ENCODE assay signal across 12 cellular contexts in the genomic region with DNA sequence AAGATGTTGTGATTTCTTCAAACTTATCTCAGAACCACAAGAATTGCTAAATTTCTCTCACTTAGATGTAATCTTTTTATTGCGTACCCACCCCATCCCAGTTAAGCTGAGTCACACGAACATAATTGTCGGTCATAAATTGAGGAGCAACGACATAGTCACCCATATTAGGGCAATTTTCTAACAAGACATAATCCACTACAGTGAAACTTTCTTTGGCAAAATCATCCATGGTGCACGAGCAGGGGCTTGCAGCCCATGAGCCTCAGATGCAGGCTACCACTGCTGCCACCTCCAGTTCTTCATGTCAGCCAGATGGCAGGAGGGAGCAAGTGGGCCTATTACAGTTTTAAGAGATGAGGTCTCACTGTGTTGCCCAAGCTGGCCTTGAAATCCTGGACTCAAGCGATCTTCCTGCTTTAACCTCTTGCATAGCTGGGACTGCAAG.
DNase-seq lines count a peak whose midpoint lies in the region; ATAC-seq and TF ChIP-seq lines count a peak whose summit lies in the region.
"Had no signal": no experiment of that assay in that cellular context is flagged by ENCODE, and none has a peak within 500 bp of the region (broad histone marks: within the 10 kb centered on the region; RNA-seq: fewer than 3 reads in every experiment).

No MANE protein-coding gene starts in this region.

- no peak overlapping the region for H3K4me3 Mint-ChIP-seq in activated naive CD8-positive, alpha-beta T cell
- H3K4me3 Mint-ChIP-seq in activated naive CD8-positive, alpha-beta T cell treated with anti-CD3 and anti-CD28 coated beads for 36 hours = no peak overlapping the region

- peaks cover 2% of the 10 kb centered on the region for H3K4me1 Mint-ChIP-seq in activated naive CD8-positive, alpha-beta T cell (ENCODE audit: low read depth)
- peaks cover 2% of the 10 kb centered on the region for H3K4me1 Mint-ChIP-seq in activated naive CD8-positive, alpha-beta T cell treated with anti-CD3 and anti-CD28 coated beads for 36 hours

- intact Hi-C loops in OCI-LY7 (cut with micrococcal nuclease; ENCODE audit: unreplicated experiment) (no loop called here), vagina (cut with DNase I) (no loop called here)

- TF ChIP-seq POLR2A in vagina (IDR thresholded peaks at IDR 0.05) = no peak

- DNase-seq in activated naive CD8-positive, alpha-beta T cell treated with anti-CD3 and anti-CD28 coated beads for 36 hours = no peak
- no peak for DNase-seq in OCI-LY7 (ENCODE audit: low spot score)
- DNase-seq in fibroblast of the aortic adventitia (ENCODE audit: low read depth) = peak; percentile 80
- no peak for DNase-seq in vagina (ENCODE audit: extremely low spot score in 2 of 2)
- DNase-seq in stimulated activated naive CD8-positive, alpha-beta T cell treated with anti-CD3 and anti-CD28 coated beads, Interleukin-15, Interleukin-2, amounts not matched to agents 100 U/mL and 50 U/mL, for 24 hours = no peak
- DNase-seq: ACHN; stimulated activated CD4-positive, alpha-beta T cell treated with anti-CD3 and anti-CD28 coated beads, Interleukin-4, amount 100 ng/mL, for 4 hours; tibial artery had no signal

- ATAC-seq in stimulated activated naive CD8-positive, alpha-beta T cell treated with anti-CD3 and anti-CD28 coated beads, Interleukin-15, Interleukin-2, amounts not matched to agents 100 U/mL and 50 U/mL, for 24 hours = no peak
- ATAC-seq in GM19023 (IDR thresholded peaks at IDR 0.05; ENCODE audit: unreplicated experiment) = no peak
- ATAC-seq in GM18873 (IDR thresholded peaks at IDR 0.05; ENCODE audit: low FRiP score, unreplicated experiment) = no peak

- H3K27ac ChIP-seq in OCI-LY7 (ENCODE audit: low read depth, low read length, poor library complexity, severe bottlenecking) (no peak overlapping the region), vagina (peak overlapping the region; percentile 3)
- H3K27ac ChIP-seq: tibial artery had no signal

- no peaks in the 10 kb centered on the region for H3K27me3 ChIP-seq in vagina
- H3K27me3 ChIP-seq: tibial artery had no signal

- no peaks in the 10 kb centered on the region for H3K9me2 ChIP-seq in OCI-LY7 (ENCODE audit: insufficient read depth, low read length)

- H3K4me3 ChIP-seq in OCI-LY7 (ENCODE audit: low read depth, low read length, poor library complexity, severe bottlenecking) (no peak overlapping the region), fibroblast of the aortic adventitia (ENCODE audit: low read depth, low read length) (no peak overlapping the region), vagina (no peak overlapping the region)
- H3K4me3 ChIP-seq: tibial artery had no signal

- CTCF ChIA-PET in OCI-LY7 (lab: Charles Lee; ENCODE audit: unreplicated experiment) = no interaction called here

- no peaks in the 10 kb centered on the region for H3K79me2 ChIP-seq in OCI-LY7 (ENCODE audit: insufficient read depth, low read depth, low read length)

- no peaks in the 10 kb centered on the region for H3K9me3 Mint-ChIP-seq in activated naive CD8-positive, alpha-beta T cell (ENCODE audit: low read depth)
- H3K9me3 Mint-ChIP-seq in activated naive CD8-positive, alpha-beta T cell treated with anti-CD3 and anti-CD28 coated beads for 36 hours = no peaks in the 10 kb centered on the region
- H3K9me3 Mint-ChIP-seq: activated T-helper 2 cell treated with anti-CD3 and anti-CD28 coated beads, Interferon-gamma antibody, Interleukin-2, Interleukin-4, amounts not matched to agents 10 μg/mL and 5 μg/mL and 100 μg/mL, durations not matched to agents 14 hours and 24 hours and 36 hours had no signal

- peak overlapping the region; percentile 13 for H3K27ac Mint-ChIP-seq in activated naive CD8-positive, alpha-beta T cell
- no peak overlapping the region for H3K27ac Mint-ChIP-seq in activated naive CD8-positive, alpha-beta T cell treated with anti-CD3 and anti-CD28 coated beads for 36 hours
- H3K27ac Mint-ChIP-seq: activated T-helper 2 cell treated with anti-CD3 and anti-CD28 coated beads, Interferon-gamma antibody, Interleukin-2, Interleukin-4, amounts not matched to agents 10 μg/mL and 5 μg/mL and 100 μg/mL, durations not matched to agents 14 hours and 24 hours and 36 hours had no signal

- H4K20me1 ChIP-seq in OCI-LY7 (ENCODE audit: insufficient read depth, low read length) = no peaks in the 10 kb centered on the region

- H3K36me3 ChIP-seq in OCI-LY7 (ENCODE audit: insufficient read depth, low read length) (peaks cover 61% of the 10 kb centered on the region), vagina (peaks cover 0 to 32% of the 10 kb centered on the region in 2 donors)

- H3K4me1 ChIP-seq in OCI-LY7 (ENCODE audit: insufficient read depth, low read length, poor library complexity, severe bottlenecking) = no peaks in the 10 kb centered on the region
- H3K4me1 ChIP-seq in vagina = peaks cover 5% of the 10 kb centered on the region
- H3K4me1 ChIP-seq: tibial artery had no signal

- POLR2A ChIA-PET in OCI-LY7 (lab: Charles Lee) = interaction anchor here (0.7 kb wide), 1 partner anchor 125 kb away, joined by 6 read pairs; no protein-coding TSS in a partner anchor

- H3K9me3 ChIP-seq in OCI-LY7 (ENCODE audit: low read length) (no peaks in the 10 kb centered on the region), vagina (no peaks in the 10 kb centered on the region)
- H3K9me3 ChIP-seq: tibial artery had no signal

- TSS peak; percentile 23 for BruUV-seq in OCI-LY7 (replicated peaks; lab: Mats Ljungman, UMichigan)

- TF ChIP-seq CTCF in OCI-LY7 (conservative IDR thresholded peaks at IDR 0.05; ENCODE audit: low read length) (0 out of 2 replicates have a peak, but pooled peaks have one; percentile 25), fibroblast of the aortic adventitia (IDR thresholded peaks at IDR 0.05; ENCODE audit: insufficient read depth, low read length) (no peak), vagina (IDR thresholded peaks at IDR 0.05) (no peak)

- no peak overlapping the region for H3K4me2 ChIP-seq in OCI-LY7 (ENCODE audit: low read length)

- H3K36me3 Mint-ChIP-seq in activated naive CD8-positive, alpha-beta T cell = peaks cover 2% of the 10 kb centered on the region
- peaks cover 3% of the 10 kb centered on the region for H3K36me3 Mint-ChIP-seq in activated naive CD8-positive, alpha-beta T cell treated with anti-CD3 and anti-CD28 coated beads for 36 hours

- H2AFZ ChIP-seq in OCI-LY7 (ENCODE audit: low read length) = no peak overlapping the region

- no peaks in the 10 kb centered on the region for H3K27me3 Mint-ChIP-seq in activated naive CD8-positive, alpha-beta T cell
- H3K27me3 Mint-ChIP-seq in activated naive CD8-positive, alpha-beta T cell treated with anti-CD3 and anti-CD28 coated beads for 36 hours = no peaks in the 10 kb centered on the region
